28 cellular contexts compared by ENCODE assay signal in the genomic region with DNA sequence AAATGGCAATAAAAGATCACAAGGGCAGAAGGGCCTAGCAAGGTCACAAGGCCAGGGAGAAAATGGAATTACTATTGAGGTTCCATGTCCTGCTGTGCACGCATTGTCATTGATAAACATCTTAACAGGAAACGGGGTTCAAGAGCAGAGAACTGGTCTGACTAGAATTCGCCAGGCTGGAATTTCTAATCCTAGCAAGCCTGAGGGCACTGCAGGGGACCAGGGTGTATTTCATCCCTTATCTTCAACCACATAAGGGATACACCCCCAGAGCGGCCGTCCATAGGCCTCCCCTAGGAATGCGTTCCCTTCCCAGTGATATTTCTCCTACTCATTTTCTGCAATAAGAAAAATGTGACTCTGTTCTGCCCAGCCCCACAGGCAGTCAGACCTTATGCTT. TPM values are rescaled to one million over a fixed set of nuclear protein-coding genes. Genes with fewer than 3 reads are reported as not detected.
DNase-seq lines count a peak whose midpoint lies in the region; ATAC-seq, FAIRE-seq and TF ChIP-seq lines count a peak whose summit lies in the region.
"Had no signal": no experiment of that assay in that cellular context is flagged by ENCODE, and none has a peak within 500 bp of the region (broad histone marks: within the 10 kb centered on the region; RNA-seq: fewer than 3 reads in every experiment).

No MANE protein-coding gene starts in this region.

- H2BK12ac ChIP-seq in H1 (ENCODE audit: low read depth, low read length): no peak overlapping the region

- no peak for ATAC-seq in GM23338
- ATAC-seq in WTC11: no peak
- ATAC-seq in GM19328 (IDR thresholded peaks at IDR 0.05; ENCODE audit: unreplicated experiment): no peak
- ATAC-seq: A549; CD8-positive, alpha-beta T cell had no signal

- H4K5ac ChIP-seq in H1 (ENCODE audit: insufficient read length, low read depth, low read length): no peak overlapping the region

- TF ChIP-seq CTCF in GM23338 (conservative IDR thresholded peaks at IDR 0.05; ENCODE audit: low read depth in 2 of 2): no peak
- TF ChIP-seq CTCF in OCI-LY3 (IDR thresholded peaks at IDR 0.05; ENCODE audit: low read depth, low read length): no peak
- no peak for TF ChIP-seq CTCF in H1 (IDR thresholded peaks at IDR 0.05; ENCODE audit: control extremely low read depth in 1 of 3, insufficient read depth in 1 of 3, low read depth in 1 of 3, low read length in 3 of 3)
- no peak for TF ChIP-seq CTCF in osteocyte (IDR thresholded peaks at IDR 0.05)
- TF ChIP-seq CTCF in WTC11 (IDR thresholded peaks at IDR 0.05): no peak

- H3K4me1 Mint-ChIP-seq in GM23338 (no peaks in the 10 kb centered on the region), osteocyte (ENCODE audit: unreplicated experiment) (no peaks in the 10 kb centered on the region), WTC11 (no peaks in the 10 kb centered on the region)

- no peak overlapping the region for H3K18ac ChIP-seq in H1 (ENCODE audit: extremely low read depth, low read length)

- H2BK20ac ChIP-seq in H1 (ENCODE audit: low read length): no peak overlapping the region

- POLR2A ChIA-PET in H1 (lab: Charles Lee; ENCODE audit: partially characterized antibody) (no interaction called here), WTC11 (lab: Charles Lee) (no interaction called here)

- H3K36me3 ChIP-seq in GM23338 (ENCODE audit: insufficient read depth): no peaks in the 10 kb centered on the region
- H3K36me3 ChIP-seq in OCI-LY3 (replicated peaks; ENCODE audit: low read depth, low read length): no peaks in the 10 kb centered on the region
- H3K36me3 ChIP-seq in H1 (ENCODE audit: control insufficient read depth in 2 of 4, insufficient read depth in 4 of 4, low read length in 3 of 4): no peaks in the 10 kb centered on the region
- H3K36me3 ChIP-seq: SJSA1 had no signal

- WGBS in H1 (ENCODE audit: extremely low coverage in 1 of 2, insufficient coverage in 1 of 2, insufficient read length in 1 of 2, insufficient replicate concordance in 2 of 2, low coverage in 1 of 2, low lambda C conversion rate in 2 of 2, missing lambda C conversion rate in 1 of 2), 2 experiments: 79% methylated on average over 6 of the region's 6 CpGs; no CpG with 5 or more reads in 1 of the 2 experiments

- CTCF ChIA-PET in H1 (lab: Charles Lee; ENCODE audit: partially characterized antibody): no interaction called here
- CTCF ChIA-PET in WTC11 (lab: Charles Lee): no interaction called here

- no peak overlapping the region for H2BK5ac ChIP-seq in H1 (ENCODE audit: low read depth, low read length)

- no peak for TF ChIP-seq POLR2A in H1 (IDR thresholded peaks at IDR 0.05; ENCODE audit: control extremely low read depth in 1 of 2, low read depth in 2 of 2, low read length in 2 of 2)

- H3K9me3 ChIP-seq in OCI-LY3 (ENCODE audit: insufficient read depth, low read length) (no peaks in the 10 kb centered on the region), H1 (ENCODE audit: insufficient read depth in 2 of 2, low read depth in 1 of 2, low read length in 1 of 2) (peaks cover 32 to 42% of the 10 kb centered on the region in 2 experiments)
- H3K9me3 ChIP-seq: A549, SJSA1 had no signal

- H3K27me3 ChIP-seq in GM23338 (ENCODE audit: insufficient read depth) (no peaks in the 10 kb centered on the region), OCI-LY3 (ENCODE audit: low read depth, low read length) (peaks cover 7% of the 10 kb centered on the region; the same call in 1 of the 2 replicates), H1 (replicated peaks in 1 of 4; ENCODE audit: control insufficient read depth in 3 of 4, extremely low read depth in 1 of 4, insufficient read depth in 3 of 4, low read length in 3 of 4) (no peaks in the 10 kb centered on the region)

- H2AFZ ChIP-seq in GM23338 (no peak overlapping the region), OCI-LY3 (ENCODE audit: low read depth, low read length) (no peak overlapping the region), H1 (ENCODE audit: low read length) (no peak overlapping the region)

- no peaks in the 10 kb centered on the region for H3K23me2 ChIP-seq in H1 (ENCODE audit: low read depth, low read length)

- H3K4me3 Mint-ChIP-seq in GM23338 (no peak overlapping the region), osteocyte (ENCODE audit: unreplicated experiment) (no peak overlapping the region), WTC11 (no peak overlapping the region)
- H3K4me3 Mint-ChIP-seq: CD8-positive, alpha-beta T cell had no signal

- peaks cover 29% of the 10 kb centered on the region for H3K9me3 Mint-ChIP-seq in GM23338
- no peaks in the 10 kb centered on the region for H3K9me3 Mint-ChIP-seq in osteocyte (ENCODE audit: unreplicated experiment)
- peaks cover 79% of the 10 kb centered on the region for H3K9me3 Mint-ChIP-seq in WTC11
- H3K9me3 Mint-ChIP-seq: CD8-positive, alpha-beta T cell had no signal

- H3K9ac ChIP-seq in OCI-LY3 (ENCODE audit: low read length): peak overlapping the region; percentile 89; the same call in 1 of the 2 replicates
- no peak overlapping the region for H3K9ac ChIP-seq in H1 (replicated peaks in 1 of 4; ENCODE audit: extremely low read depth in 1 of 4, low read depth in 3 of 4, low read length in 3 of 4)

- H4K20me1 ChIP-seq in GM23338 (replicated peaks; ENCODE audit: insufficient read depth): no peaks in the 10 kb centered on the region
- no peaks in the 10 kb centered on the region for H4K20me1 ChIP-seq in OCI-LY3 (ENCODE audit: insufficient read depth, low read length)
- H4K20me1 ChIP-seq in H1 (replicated peaks in 1 of 2; ENCODE audit: control insufficient read depth in 1 of 2, insufficient read depth in 2 of 2, low read length in 2 of 2): no peaks in the 10 kb centered on the region

- H2BK15ac ChIP-seq in H1 (ENCODE audit: low read length): no peak overlapping the region

- no peak overlapping the region for H3K4me2 ChIP-seq in GM23338
- H3K4me2 ChIP-seq in OCI-LY3 (ENCODE audit: low read length): peak overlapping the region; percentile 87
- H3K4me2 ChIP-seq in H1 (ENCODE audit: insufficient read depth in 1 of 2, low read depth in 2 of 2, low read length in 2 of 2): no peak overlapping the region
- H3K4me2 ChIP-seq: A549 had no signal

- H3K27me3 Mint-ChIP-seq in GM23338 (ENCODE audit: insufficient read depth, low read depth, poor library complexity) (no peaks in the 10 kb centered on the region), osteocyte (ENCODE audit: unreplicated experiment) (peaks cover 66% of the 10 kb centered on the region), WTC11 (ENCODE audit: low read depth) (peaks cover 38% of the 10 kb centered on the region)

- no peak overlapping the region for H2BK120ac ChIP-seq in H1 (replicated peaks; ENCODE audit: low read depth, low read length)

- H4K91ac ChIP-seq in H1 (replicated peaks; ENCODE audit: insufficient read length, low read length): no peak overlapping the region

- H3K4me3 ChIP-seq in GM23338: no peak overlapping the region
- H3K4me3 ChIP-seq in OCI-LY3 (ENCODE audit: low read length): peak overlapping the region; percentile 75; the same call in 1 of the 2 replicates
- H3K4me3 ChIP-seq in H1 (ENCODE audit: extremely low read depth in 1 of 4, insufficient read depth in 2 of 4, low read depth in 3 of 4, low read length in 4 of 4): no peak overlapping the region
- H3K4me3 ChIP-seq: A549, SJSA1 had no signal

- no peaks in the 10 kb centered on the region for H3F3A ChIP-seq in GM23338 (replicated peaks; ENCODE audit: low read depth)

- H3K27ac Mint-ChIP-seq in GM23338 (no peak overlapping the region), osteocyte (ENCODE audit: unreplicated experiment) (no peak overlapping the region), WTC11 (no peak overlapping the region)
- H3K27ac Mint-ChIP-seq: CD8-positive, alpha-beta T cell had no signal

- H3K4ac ChIP-seq in H1 (replicated peaks; ENCODE audit: insufficient read length, low read depth, low read length): no peak overlapping the region

- H3K9me2 ChIP-seq in GM23338 (ENCODE audit: insufficient read depth): no peaks in the 10 kb centered on the region

- no peak overlapping the region for H3K14ac ChIP-seq in H1 (ENCODE audit: insufficient read length)

- H4K8ac ChIP-seq in H1 (ENCODE audit: extremely low read depth, insufficient read depth, low read length): no peak overlapping the region

- no peaks in the 10 kb centered on the region for H3K79me1 ChIP-seq in H1 (ENCODE audit: low read depth, low read length)

- H3K4me1 ChIP-seq in GM23338 (ENCODE audit: insufficient read depth) (no peaks in the 10 kb centered on the region), OCI-LY3 (ENCODE audit: low read length) (peaks cover 36% of the 10 kb centered on the region), H1 (replicated peaks in 1 of 4; ENCODE audit: control insufficient read depth in 3 of 4, insufficient read depth in 4 of 4, low read length in 3 of 4) (no peaks in the 10 kb centered on the region)
- H3K4me1 ChIP-seq: A549, SJSA1 had no signal

- no peaks in the 10 kb centered on the region for H3K79me2 ChIP-seq in GM23338 (replicated peaks; ENCODE audit: insufficient read depth)
- H3K79me2 ChIP-seq in OCI-LY3 (ENCODE audit: low read length): no peaks in the 10 kb centered on the region
- H3K79me2 ChIP-seq in H1 (ENCODE audit: control insufficient read depth in 1 of 2, insufficient read depth in 2 of 2, low read length in 2 of 2): no peaks in the 10 kb centered on the region

- H3K23ac ChIP-seq in H1 (ENCODE audit: insufficient read length): no peak overlapping the region

- no peak for TF ChIP-seq RAD21 in H1 (IDR thresholded peaks at IDR 0.05 in 1 of 2, conservative IDR thresholded peaks at IDR 0.05 in 1 of 2; ENCODE audit: low read depth in 2 of 2, low read length in 2 of 2)

- peak in 1 of 2 experiments; percentile 81; a peak in 1 of 3 replicates for TF ChIP-seq EP300 in H1 (IDR thresholded peaks at IDR 0.05; ENCODE audit: borderline replicate concordance in 1 of 2, low read depth in 2 of 2, low read length in 2 of 2)

- no peak overlapping the region for H2AK5ac ChIP-seq in H1 (ENCODE audit: low read depth, low read length)

- peak; percentile 32 for FAIRE-seq in H1 (lab: Jason Lieb, UNC)
- FAIRE-seq: GM12892 had no signal

- no peak overlapping the region for H3K56ac ChIP-seq in H1 (replicated peaks; ENCODE audit: insufficient read length, low read depth, low read length)

- peak; percentile 59 for DNase-seq in GM23338 (ENCODE audit: low spot score)
- no peak for DNase-seq in H1 (ENCODE audit: low read depth in 1 of 2, low spot score in 2 of 2)
- peak; percentile 62 for DNase-seq in osteocyte (ENCODE audit: extremely low spot score, unreplicated experiment)
- DNase-seq in WTC11 (ENCODE audit: low spot score): no peak
- no peak for DNase-seq in DMS53 (lab: John Stamatoyannopoulos, UW)
- DNase-seq: AML-193; C1 segment of cervical spinal cord; CD8-positive, alpha-beta T cell; DND-41; GOT3; HCEC 1CT; KBM-7; NCI-H1105 treated with DMSO at 0.1 percent for 48 hours; NCI-H146; NCI-H2029; NCI-H446; NCI-H524 treated with DMSO at 0.1 percent for 48 hours; NCI-H82; Right ventricle myocardium superior; RPMI8226 had no signal

- H3K36me3 Mint-ChIP-seq in GM23338 (ENCODE audit: low read depth) (peaks cover 7% of the 10 kb centered on the region), osteocyte (ENCODE audit: unreplicated experiment) (no peaks in the 10 kb centered on the region), WTC11 (peaks cover 15% of the 10 kb centered on the region)
- H3K36me3 Mint-ChIP-seq: CD8-positive, alpha-beta T cell had no signal

- H3K27ac ChIP-seq in GM23338 (ENCODE audit: low read depth) (no peak overlapping the region), OCI-LY3 (ENCODE audit: low read length) (peak overlapping the region; percentile 99), H1 (ENCODE audit: low read depth, low read length) (no peak overlapping the region)
- H3K27ac ChIP-seq: A549, HL-60, SJSA1 had no signal

RNA-seq across cellular contexts. Expression of a gene that starts 19.5 kb away (rescaled TPM):
- total RNA-seq in GM23338 (2014; rRNA removed; shearing (Covaris generic)): not detected in 2 replicates
- polyA plus RNA-seq in GM23338 (2016; fragmentation: Nextera tagmentation; extraction: Ambion mirVana): not detected in 2 replicates
- total RNA-seq in H1 (2021; fragmentation: NEBNext Ultra II Directional; extraction: Animal tissue kit (Norgen Biotek cat#: 25700)): not detected in 2 replicates
- not detected in 2 replicates for polyA plus RNA-seq in H1 (2011; rRNA removed)
- polyA plus RNA-seq in H1 (2011; cell fraction: cytosol; rRNA removed): not detected
- polyA plus RNA-seq in H1 (2011; cell fraction: nucleus; rRNA removed): not detected
- not detected in 4 replicates for polyA plus RNA-seq in H1 (2012, experiment 1 of 2)
- not detected for polyA plus RNA-seq in H1 (2012, experiment 2 of 2)
- polyA plus RNA-seq in H1 (2013, experiment 1 of 2): not detected
- not detected for polyA plus RNA-seq in H1 (2013, experiment 2 of 2)
- not detected in 2 replicates for polyA minus RNA-seq in H1 (2011; rRNA and poly(A)+ RNA removed)
- polyA minus RNA-seq in H1 (2011; cell fraction: cytosol; rRNA and poly(A)+ RNA removed): not detected
- polyA minus RNA-seq in H1 (2011; cell fraction: nucleus; rRNA and poly(A)+ RNA removed): not detected
- not detected in 2 replicates for total RNA-seq in osteocyte
- total RNA-seq in WTC11 (2021): 0.24 TPM in 1 of 3 replicates, not detected in the others
- total RNA-seq: CD8-positive, alpha-beta T cell; LHCN-M2; MCF 10A; Right ventricle myocardium superior; SJSA1 had no signal

RNA-seq across cellular contexts. Expression of a gene that starts 22.8 kb away (rescaled TPM):
- total RNA-seq in GM23338 (2014; rRNA removed; shearing (Covaris generic)): 83.5 and 86.5 TPM in 2 replicates
- polyA plus RNA-seq in GM23338 (2016; fragmentation: Nextera tagmentation; extraction: Ambion mirVana): 74.5 and 77.2 TPM in 2 replicates
- total RNA-seq in H1 (2021; fragmentation: NEBNext Ultra II Directional; extraction: Animal tissue kit (Norgen Biotek cat#: 25700)): 86.8 and 92.2 TPM in 2 replicates
- 170 and 190 TPM in 2 replicates for polyA plus RNA-seq in H1 (2011; rRNA removed)
- polyA plus RNA-seq in H1 (2011; cell fraction: cytosol; rRNA removed): 178 TPM
- polyA plus RNA-seq in H1 (2011; cell fraction: nucleus; rRNA removed): 109 TPM
- 79.9 to 110 TPM (median 110 TPM) in 4 replicates for polyA plus RNA-seq in H1 (2012, experiment 1 of 2)
- polyA plus RNA-seq in H1 (2012, experiment 2 of 2): 150 TPM
- polyA plus RNA-seq in H1 (2013, experiment 1 of 2): 57.8 TPM
- polyA plus RNA-seq in H1 (2013, experiment 2 of 2): 57.8 TPM
- 90.0 and 93.9 TPM in 2 replicates for polyA minus RNA-seq in H1 (2011; rRNA and poly(A)+ RNA removed)
- polyA minus RNA-seq in H1 (2011; cell fraction: cytosol; rRNA and poly(A)+ RNA removed): 73.2 TPM
- polyA minus RNA-seq in H1 (2011; cell fraction: nucleus; rRNA and poly(A)+ RNA removed): 37.0 TPM
- total RNA-seq in osteocyte: 33.3 and 33.8 TPM in 2 replicates
- 77.6 to 85.6 TPM (median 82.6 TPM) in 3 replicates for total RNA-seq in WTC11 (2021)

RNA-seq across cellular contexts. Expression of a gene that starts 35.3 kb away (rescaled TPM):
- total RNA-seq in GM23338 (2014; rRNA removed; shearing (Covaris generic)): 0.70 and 1.8 TPM in 2 replicates
- polyA plus RNA-seq in GM23338 (2016; fragmentation: Nextera tagmentation; extraction: Ambion mirVana) (0.71 TPM in 2 replicates), H1 (2011; rRNA removed) (0.55 and 0.67 TPM in 2 replicates)
- 0.86 and 1.6 TPM in 2 replicates for total RNA-seq in H1 (2021; fragmentation: NEBNext Ultra II Directional; extraction: Animal tissue kit (Norgen Biotek cat#: 25700))
- polyA plus RNA-seq in H1 (2011; cell fraction: cytosol; rRNA removed): 0.43 TPM
- polyA plus RNA-seq in H1 (2011; cell fraction: nucleus; rRNA removed): 0.88 TPM
- 0.28 to 1.6 TPM (median 0.69 TPM) in 4 replicates for polyA plus RNA-seq in H1 (2012, experiment 1 of 2)
- polyA plus RNA-seq in H1 (2012, experiment 2 of 2): 0.58 TPM
- polyA plus RNA-seq in H1 (2013, experiment 1 of 2): 0.61 TPM
- 0.70 TPM for polyA plus RNA-seq in H1 (2013, experiment 2 of 2)
- polyA minus RNA-seq in H1 (2011; rRNA and poly(A)+ RNA removed): 0.16 TPM in 1 of 2 replicates, not detected in the other
- polyA minus RNA-seq in H1 (2011; cell fraction: cytosol; rRNA and poly(A)+ RNA removed): not detected
- 1.3 TPM for polyA minus RNA-seq in H1 (2011; cell fraction: nucleus; rRNA and poly(A)+ RNA removed)
- total RNA-seq in osteocyte (0.35 and 1.5 TPM in 2 replicates), WTC11 (2021) (0.96 to 2.3 TPM (median 1.2 TPM) in 3 replicates)
- total RNA-seq: LHCN-M2, MCF 10A, SJSA1 had no signal
- polyA plus RNA-seq: A549 had no signal

Comparison
In these comparisons a context has a peak if more than half of its experiments do, and no peak if none do; other contexts are left out.
1. DNase-seq: peak in GM23338 (single experiment) and osteocyte (single experiment); none in H1 (0 of 2), WTC11 (single experiment) and DMS53 (single experiment).